1 cellular context compared by ENCODE assay signal in genomic region chr17:68497885-68498319, GRCh38.
TF ChIP-seq lines count a peak whose summit lies in the region.

No MANE protein-coding gene starts in this region.

TF ChIP-seq in GM12878, 131 proteins besides CTCF, POLR2A, EP300 and RAD21 (continued from another document):
- TF ChIP-seq PRDM15 (CRISPR knock-in tag; IDR thresholded peaks at IDR 0.05) (no peak), TCF3 (IDR thresholded peaks at IDR 0.05; ENCODE audit: borderline replicate concordance, insufficient read depth, low read depth, low read length) (peak; percentile 98), HDAC6 (IDR thresholded peaks at IDR 0.05; ENCODE audit: unreplicated experiment) (no peak), IKZF2 (IDR thresholded peaks at IDR 0.05) (peak; percentile 96 to 97), ZNF384 (IDR thresholded peaks at IDR 0.05; ENCODE audit: borderline replicate concordance, low read depth, low read length) (no peak), CBX3 (IDR thresholded peaks at IDR 0.05; ENCODE audit: borderline replicate concordance, low read depth) (no peak), TBL1XR1 (IDR thresholded peaks at IDR 0.05; ENCODE audit: low read depth, low read length) (peak; percentile 43; the same call in 1 of the 2 replicates), ZNF207 (IDR thresholded peaks at IDR 0.05; ENCODE audit: borderline replicate concordance) (peak; percentile 78; the same call in 1 of the 2 replicates), SRF (IDR thresholded peaks at IDR 0.05; ENCODE audit: low read depth in 2 of 2, low read length in 2 of 2) (peak in 1 of 2 experiments; percentile 52; a peak in 1 of 4 replicates), BHLHE40 (IDR thresholded peaks at IDR 0.05; ENCODE audit: borderline replicate concordance in 1 of 2, low read depth in 2 of 2, low read length in 1 of 2) (peak; percentile 60 to 63; a peak in 3 of 4 replicates), HDGF (IDR thresholded peaks at IDR 0.05) (no peak), CREM (IDR thresholded peaks at IDR 0.05; ENCODE audit: low read depth) (peak; percentile 85), NR2C1 (IDR thresholded peaks at IDR 0.05) (peak; percentile 22; the same call in 1 of the 2 replicates), MEF2B (IDR thresholded peaks at IDR 0.05; ENCODE audit: partially characterized antibody, poor library complexity, severe bottlenecking) (peak; percentile 66), ESRRA (IDR thresholded peaks at IDR 0.05; ENCODE audit: low read length) (peak; percentile 71; the same call in 1 of the 2 replicates), PBX3 (IDR thresholded peaks at IDR 0.05; ENCODE audit: insufficient replicate concordance, low read depth, low read length) (peak; percentile 80), PML (IDR thresholded peaks at IDR 0.05; ENCODE audit: low read length) (no peak)
TF ChIP-seq in GM12878: peak in this region for 66.
